In the genomic region with DNA sequence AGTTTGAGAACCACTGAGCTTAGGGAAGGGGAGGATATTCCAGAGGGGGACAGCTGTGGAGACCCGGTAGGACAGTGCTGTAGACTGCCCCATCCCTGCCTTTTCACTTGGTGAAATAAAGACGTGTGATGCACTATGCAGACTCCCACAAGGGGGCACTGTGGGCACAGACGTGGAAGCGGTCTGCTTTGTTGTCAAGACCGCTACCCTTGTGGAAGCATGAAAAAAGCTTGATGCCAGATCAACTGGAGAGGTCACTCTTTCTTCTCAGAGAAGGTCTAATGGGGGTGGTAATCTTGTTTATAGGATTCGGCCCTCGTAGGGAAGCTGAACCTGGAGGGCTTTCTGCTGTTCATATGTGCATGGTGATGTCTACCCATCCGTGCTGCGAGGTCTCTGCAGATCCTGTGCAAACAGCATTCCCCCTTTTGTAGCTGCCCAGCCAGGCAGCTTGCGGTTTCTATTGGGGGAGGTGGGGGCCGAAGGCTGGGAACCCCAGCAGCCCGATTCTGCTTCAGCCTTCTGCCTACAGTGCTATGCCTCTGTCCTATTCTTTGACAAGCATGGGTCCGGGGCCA, we compare ENCODE assay signal across 8 cellular contexts. TPM values are rescaled to one million over a fixed set of nuclear protein-coding genes. Genes with fewer than 3 reads are reported as not detected.
A peak's percentile ranks its signal among the peaks of the same experiment; 100 is the strongest.
DNase-seq lines count a peak whose midpoint lies in the region; ATAC-seq lines count a peak whose summit lies in the region.

No MANE protein-coding gene starts in this region.

- peak; percentile 66 for ATAC-seq in HG02970 (IDR thresholded peaks at IDR 0.05; ENCODE audit: low FRiP score, unreplicated experiment)
- ATAC-seq in left colon: peak; percentile 76
- no peak for ATAC-seq in GM18520 (IDR thresholded peaks at IDR 0.05; ENCODE audit: unreplicated experiment)

- DNase-seq in GM03348 (ENCODE audit: low spot score) (peak; percentile 84), NCI-H2227 treated with DMSO at 0.1 percent for 48 hours (lab: John Stamatoyannopoulos, UW) (peak; percentile 64), left colon (peak; percentile 74 to 94)
- DNase-seq in activated CD4-positive, CD25-positive, alpha-beta regulatory T cell treated with anti-CD3 and anti-CD28 coated beads, Interleukin-2, amount 50 U/mL, for 72 hours: peak; percentile 81
- DNase-seq in central memory CD4-positive, alpha-beta T cell: peak; percentile 66
- peak; percentile 86 for DNase-seq in stimulated activated CD4-positive, alpha-beta T cell treated with anti-CD3 and anti-CD28 coated beads, Interleukin-4, amount 100 ng/mL, for 1 hour

- intact Hi-C loops in left colon (cut with DNase I, micrococcal nuclease): loop anchor here (5.0 to 10.0 kb wide), 2 partner anchors 1147 to 1150 kb away; no protein-coding TSS in a partner anchor

RNA-seq across cellular contexts. Expression of a gene that starts 13.7 kb away (rescaled TPM):
- total RNA-seq in left colon: 1,000 to 10,000 TPM; 1,176 to 1,208 TPM

RNA-seq across cellular contexts. Expression of a gene that starts 18.1 kb away (rescaled TPM):
- 10 to 100 TPM; 11.2 to 16.9 TPM for total RNA-seq in left colon
